Comparison of ENCODE assay signal across 21 cellular contexts in genomic region chr20:7691647-7692046, GRCh38.
"Had no signal": no experiment of that assay in that cellular context is flagged by ENCODE, and none has a peak within 500 bp of the region (broad histone marks: within the 10 kb centered on the region; RNA-seq: fewer than 3 reads in every experiment).

No MANE protein-coding gene starts in this region.

- H3K27me3 Mint-ChIP-seq: activated B cell treated with CpG ODN at 0.5 μM for 24 hours; activated CD4-positive, alpha-beta T cell treated with anti-CD3 and anti-CD28 coated beads for 36 hours; activated naive CD8-positive, alpha-beta T cell; activated T-cell treated with anti-CD3 and anti-CD28 coated beads, Interleukin-2, amount 50 U/mL, for 24 hours; activated T-helper 17 cell treated with anti-CD3 and anti-CD28 coated beads, Interleukin-2, amount 50 U/mL, for 72 hours; type B pancreatic cell had no signal

- H3K4me3 ChIP-seq: coronary artery, left ventricle myocardium inferior, sigmoid colon, testis had no signal

- H3K9me3 ChIP-seq: sigmoid colon, testis had no signal

- H3K27me3 ChIP-seq: sigmoid colon, testis had no signal

- DNase-seq: activated B cell treated with CpG ODN at 0.5 μM for 24 hours; activated CD4-positive, alpha-beta T cell treated with anti-CD3 and anti-CD28 coated beads for 36 hours; activated CD4-positive, alpha-beta T cell treated with anti-CD3 and anti-CD28 coated beads, Interleukin-2, amount 50 U/mL, for 4 hours; activated CD8-positive, alpha-beta memory T cell treated with anti-CD3 and anti-CD28 coated beads for 24 hours; activated CD8-positive, alpha-beta memory T cell treated with anti-CD3 and anti-CD28 coated beads, Interleukin-2, amount 50 U/mL, for 4 hours; activated T-cell treated with anti-CD3 and anti-CD28 coated beads, Interleukin-2, amount 50 U/mL, for 24 hours; foreskin fibroblast; left ventricle myocardium inferior; midbrain; natural killer cell; retina; sigmoid colon; stimulated activated CD4-positive, alpha-beta T cell treated with anti-CD3 and anti-CD28 coated beads, Interleukin-4, amount 100 ng/mL, for 1 hour; stimulated activated naive CD4-positive, alpha-beta T cell; T-helper 9 cell; testis had no signal

- H3K9me3 Mint-ChIP-seq: type B pancreatic cell had no signal

- H3K4me1 Mint-ChIP-seq: activated B cell treated with CpG ODN at 0.5 μM for 24 hours; activated CD4-positive, alpha-beta T cell treated with anti-CD3 and anti-CD28 coated beads for 36 hours; activated T-helper 17 cell treated with anti-CD3 and anti-CD28 coated beads, Interleukin-2, amount 50 U/mL, for 72 hours; natural killer cell had no signal

- H3K36me3 Mint-ChIP-seq: activated naive CD8-positive, alpha-beta T cell; natural killer cell; type B pancreatic cell had no signal

- H3K27ac ChIP-seq: coronary artery, left ventricle myocardium inferior, sigmoid colon, testis had no signal

- H3K4me1 ChIP-seq: left ventricle myocardium inferior, testis had no signal

- H3K27ac Mint-ChIP-seq: activated B cell treated with CpG ODN at 0.5 μM for 24 hours; activated CD4-positive, alpha-beta T cell treated with anti-CD3 and anti-CD28 coated beads for 36 hours; activated naive CD8-positive, alpha-beta T cell; activated T-cell treated with anti-CD3 and anti-CD28 coated beads, Interleukin-2, amount 50 U/mL, for 24 hours; activated T-helper 17 cell treated with anti-CD3 and anti-CD28 coated beads, Interleukin-2, amount 50 U/mL, for 72 hours; natural killer cell; progenitor cell of endocrine pancreas; type B pancreatic cell had no signal

- H3K36me3 ChIP-seq: left ventricle myocardium inferior, sigmoid colon had no signal

- H3K4me3 Mint-ChIP-seq: activated B cell treated with CpG ODN at 0.5 μM for 24 hours; activated CD4-positive, alpha-beta T cell treated with anti-CD3 and anti-CD28 coated beads for 36 hours; activated naive CD8-positive, alpha-beta T cell; activated T-cell treated with anti-CD3 and anti-CD28 coated beads, Interleukin-2, amount 50 U/mL, for 24 hours; activated T-helper 17 cell treated with anti-CD3 and anti-CD28 coated beads, Interleukin-2, amount 50 U/mL, for 72 hours; natural killer cell; type B pancreatic cell had no signal
